9 cellular contexts compared by ENCODE assay signal in genomic region chr2:160109939-160110673, GRCh38. TPM values are rescaled to one million over a fixed set of nuclear protein-coding genes. Genes with fewer than 3 reads are reported as not detected.
DNase-seq lines count a peak whose midpoint lies in the region; ATAC-seq and TF ChIP-seq lines count a peak whose summit lies in the region.
"Had no signal": no experiment of that assay in that cellular context is flagged by ENCODE, and none has a peak within 500 bp of the region (broad histone marks: within the 10 kb centered on the region; RNA-seq: fewer than 3 reads in every experiment).

No MANE protein-coding gene starts in this region.

- in situ Hi-C loops in GM23248 (cut with MboI) = loop anchor here (10.0 to 25.0 kb wide), 2 partner anchors 152 to 885 kb away; no protein-coding TSS in a partner anchor

- TF ChIP-seq CTCF in LNCAP (IDR thresholded peaks at IDR 0.05) (peak; percentile 70), RWPE2 (IDR thresholded peaks at IDR 0.05; ENCODE audit: poor library complexity, severe bottlenecking) (peak; percentile 88), cardiac muscle cell (IDR thresholded peaks at IDR 0.05; ENCODE audit: low read depth, low read length) (peak; percentile 80)

- H3K9ac ChIP-seq in GM23248 = no peak overlapping the region

- H3K27me3 ChIP-seq in GM23248 (replicated peaks; ENCODE audit: insufficient read depth) = no peaks in the 10 kb centered on the region
- no peaks in the 10 kb centered on the region for H3K27me3 ChIP-seq in RWPE2 (ENCODE audit: insufficient read depth, poor library complexity, severe bottlenecking)
- no peaks in the 10 kb centered on the region for H3K27me3 ChIP-seq in cardiac muscle cell

- no peak overlapping the region for H3K4me3 ChIP-seq in GM23248
- H3K4me3 ChIP-seq in RWPE2 (ENCODE audit: severe bottlenecking) = no peak overlapping the region
- no peak overlapping the region for H3K4me3 ChIP-seq in cardiac muscle cell
- H3K4me3 ChIP-seq: skin epidermis had no signal

- no peaks in the 10 kb centered on the region for H3K9me3 ChIP-seq in GM23248 (ENCODE audit: low read depth)
- H3K9me3 ChIP-seq in RWPE2 (ENCODE audit: severe bottlenecking) = no peaks in the 10 kb centered on the region
- H3K9me3 ChIP-seq in cardiac muscle cell (ENCODE audit: low read depth) = no peaks in the 10 kb centered on the region

- peaks cover 5% of the 10 kb centered on the region; the same call in 1 of the 2 replicates for H3K4me1 ChIP-seq in GM23248 (ENCODE audit: insufficient read depth)
- H3K4me1 ChIP-seq in RWPE2 (ENCODE audit: insufficient read depth, poor library complexity, severe bottlenecking) = peaks cover 2% of the 10 kb centered on the region
- peaks cover 6% of the 10 kb centered on the region for H3K4me1 ChIP-seq in cardiac muscle cell (ENCODE audit: low read depth)

- ATAC-seq in RWPE2 (ENCODE audit: low read depth) = peak; percentile 77; the same call in 2 of the 3 replicates

- H3F3A ChIP-seq in GM23248 (ENCODE audit: insufficient read depth) = no peaks in the 10 kb centered on the region

- H3K4me2 ChIP-seq in GM23248 (ENCODE audit: unreplicated experiment) = no peak overlapping the region

- H4K20me1 ChIP-seq in GM23248 (ENCODE audit: insufficient read depth) = no peaks in the 10 kb centered on the region

- WGBS in GM23248 (ENCODE audit: low coverage in 1 of 2, low lambda C conversion rate in 2 of 2, missing lambda C conversion rate in 2 of 2), 2 experiments = 33 to 34% methylated on average over 8 of the region's 8 CpGs

- DNase-seq in GM04503 (ENCODE audit: low read depth) (peak; percentile 29), GM23248 (peak; percentile 90), RWPE2 (ENCODE audit: low spot score) (no peak), cardiac muscle cell (ENCODE audit: low read depth in 1 of 2, low spot score in 1 of 2) (peak; percentile 88 to 89), pulmonary artery endothelial cell (ENCODE audit: low read depth, low spot score) (peak; percentile 45), NCI-H187 treated with DMSO at 0.1 percent for 48 hours (lab: John Stamatoyannopoulos, UW) (no peak)
- DNase-seq in activated naive CD8-positive, alpha-beta T cell treated with anti-CD3 and anti-CD28 coated beads, Interleukin-2, amount 50 U/mL, for 16 hours (ENCODE audit: low read depth, low spot score) = peak; percentile 17

- no peaks in the 10 kb centered on the region for H3K9me2 ChIP-seq in GM23248 (ENCODE audit: insufficient read depth)

- H3K27ac ChIP-seq in GM23248 (no peak overlapping the region), RWPE2 (ENCODE audit: poor library complexity, severe bottlenecking) (peak overlapping the region; percentile 28), cardiac muscle cell (no peak overlapping the region)

- H2AFZ ChIP-seq in GM23248 = no peak overlapping the region

- H3K79me2 ChIP-seq in GM23248 (ENCODE audit: insufficient read depth) = no peaks in the 10 kb centered on the region

- H3K36me3 ChIP-seq in GM23248 (ENCODE audit: low read depth) (no peaks in the 10 kb centered on the region), RWPE2 (ENCODE audit: low read depth) (peaks cover 92% of the 10 kb centered on the region), cardiac muscle cell (no peaks in the 10 kb centered on the region)

RNA-seq across cellular contexts. Expression of gene PLA2R1, which starts 47.7 kb away (rescaled TPM):
- total RNA-seq in GM23248 (2014; rRNA removed; shearing (Covaris generic)) = 14.9 and 16.0 TPM in 2 replicates
- polyA plus RNA-seq in GM23248 (2016; fragmentation: Nextera tagmentation; extraction: Ambion mirVana) (8.9 and 9.4 TPM in 2 replicates), cardiac muscle cell (0.22 TPM in 1 of 2 replicates, not detected in the other)
- total RNA-seq in cardiac muscle cell (0.09 and 0.11 TPM in 2 replicates), pulmonary artery endothelial cell (19.6 and 25.2 TPM in 2 replicates)

Comparison
In these comparisons a context has a peak if more than half of its experiments do, and no peak if none do; other contexts are left out.
1. DNase-seq: peak in GM04503 (single experiment), GM23248 (single experiment), activated naive CD8-positive, alpha-beta T cell treated with anti-CD3 and anti-CD28 coated beads, Interleukin-2, amount 50 U/mL, for 16 hours (single experiment), cardiac muscle cell (2 of 2) and pulmonary artery endothelial cell (single experiment); none in RWPE2 (single experiment) and NCI-H187 treated with DMSO at 0.1 percent for 48 hours (single experiment).
2. RNA of gene PLA2R1, which starts 47.7 kb away (total RNA-seq): 19.6 to 25.2 TPM in pulmonary artery endothelial cell and 14.9 to 16.0 TPM in GM23248; 0.09 to 0.11 TPM in cardiac muscle cell; every median in the first group is over 10 times any median in the second.
3. Peak in every context shown above with its lines, with median percentiles within 50 percentile points of each other: CTCF ChIP-seq.